9 cellular contexts compared by ENCODE assay signal in the genomic region with DNA sequence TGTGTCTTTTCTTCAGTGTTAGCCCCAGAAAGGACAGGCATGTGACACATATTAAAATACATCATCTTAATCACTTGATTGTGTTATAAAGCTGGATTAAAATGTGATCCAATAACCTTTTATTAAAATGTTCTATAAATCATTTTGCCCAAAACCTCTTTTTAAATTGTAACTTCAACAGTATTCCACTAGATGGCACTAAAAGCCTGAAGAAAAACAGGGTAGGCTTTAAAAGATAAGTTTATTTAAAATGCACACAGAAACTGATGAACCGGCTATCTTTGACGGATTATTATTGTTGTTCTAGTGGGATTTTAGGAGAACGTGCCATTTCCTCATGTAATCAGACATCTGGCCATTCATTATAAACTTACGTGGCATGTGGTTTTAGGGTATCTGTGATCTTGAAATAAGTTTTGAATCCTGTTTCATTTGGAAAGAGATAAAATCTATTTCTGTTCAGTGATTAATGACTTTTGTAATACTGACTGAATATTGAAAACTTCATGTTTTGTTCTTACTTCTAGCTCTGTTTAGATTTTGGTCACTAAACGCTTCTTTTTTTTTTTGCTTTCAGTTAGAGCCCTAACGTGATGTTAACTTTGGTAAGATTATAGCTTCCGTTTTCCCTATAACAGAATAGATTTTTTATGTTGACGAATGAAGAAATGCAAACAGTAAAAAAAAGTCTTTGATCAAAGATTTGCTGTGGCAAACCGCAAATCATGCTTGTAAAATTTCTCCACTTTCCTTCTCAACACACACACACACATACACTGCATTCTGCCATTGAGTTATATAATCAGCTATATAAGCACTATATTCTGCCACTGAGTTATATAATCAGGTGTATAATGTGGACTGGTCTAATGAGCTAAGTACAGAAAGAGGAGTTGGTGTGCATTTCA. TPM values are rescaled to one million over a fixed set of nuclear protein-coding genes. Genes with fewer than 3 reads are reported as not detected.
A peak's percentile ranks its signal among the peaks of the same experiment; 100 is the strongest.
DNase-seq lines count a peak whose midpoint lies in the region; ATAC-seq and TF ChIP-seq lines count a peak whose summit lies in the region.
"Had no signal": no experiment of that assay in that cellular context is flagged by ENCODE, and none has a peak within 500 bp of the region (broad histone marks: within the 10 kb centered on the region; RNA-seq: fewer than 3 reads in every experiment).

No MANE protein-coding gene starts in this region.

- H3K27me3 ChIP-seq in kidney epithelial cell (ENCODE audit: control insufficient read depth, insufficient read depth, low read length) (no peaks in the 10 kb centered on the region), transverse colon (no peaks in the 10 kb centered on the region)
- H3K27me3 ChIP-seq: BLaER1 treated with 17β-estradiol and CSF1 and Interleukin-3, amounts not matched to agents 10 nM and 100 nM had no signal

- H3K4me3 Mint-ChIP-seq in stimulated activated naive B cell treated with anti-CD40 and anti-IgM and Interleukin-4, amounts not matched to agents 10 μg/mL and 1 μg/mL and 100 μg/mL, for 72 hours = peak overlapping the region in 1 of 2 donors; percentile 39

- H3K9me3 Mint-ChIP-seq in stimulated activated naive B cell treated with anti-CD40 and anti-IgM and Interleukin-4, amounts not matched to agents 10 μg/mL and 1 μg/mL and 100 μg/mL, for 72 hours = no peaks in the 10 kb centered on the region

- ATAC-seq in stimulated activated naive B cell treated with anti-CD40 and anti-IgM and Interleukin-4, amounts not matched to agents 10 μg/mL and 1 μg/mL and 100 μg/mL, for 72 hours (replicated peaks) = no peak

- TF ChIP-seq POLR2A in NB4 (IDR thresholded peaks at IDR 0.05; ENCODE audit: extremely low read depth, insufficient read length) (no peak), transverse colon (IDR thresholded peaks at IDR 0.05) (no peak)

- no peak overlapping the region for H3K27ac ChIP-seq in transverse colon
- H3K27ac ChIP-seq: BLaER1 treated with 17β-estradiol and CSF1 and Interleukin-3, amounts not matched to agents 10 nM and 100 nM had no signal

- intact Hi-C loops in transverse colon (cut with DNase I; ENCODE audit: low total_unique reads) = no loop called here

- TF ChIP-seq CTCF in NB4 (IDR thresholded peaks at IDR 0.05; ENCODE audit: low read depth, low read length) = peak; percentile 27
- TF ChIP-seq CTCF in kidney epithelial cell (IDR thresholded peaks at IDR 0.05; ENCODE audit: insufficient read depth, low read length, poor library complexity, severe bottlenecking) = peak; percentile 56
- peak; percentile 57 to 66 (median 60) for TF ChIP-seq CTCF in transverse colon (IDR thresholded peaks at IDR 0.05)

- H3K27ac Mint-ChIP-seq in stimulated activated naive B cell treated with anti-CD40 and anti-IgM and Interleukin-4, amounts not matched to agents 10 μg/mL and 1 μg/mL and 100 μg/mL, for 72 hours = no peak overlapping the region

- no peak for TF ChIP-seq EP300 in transverse colon (IDR thresholded peaks at IDR 0.05; ENCODE audit: low read depth)

- 22 to 24% methylated on average over 8 to 9 of the region's 9 CpGs for WGBS in transverse colon (ENCODE audit: low coverage in 1 of 2), 2 donors

- no peaks in the 10 kb centered on the region for H3K27me3 Mint-ChIP-seq in stimulated activated naive B cell treated with anti-CD40 and anti-IgM and Interleukin-4, amounts not matched to agents 10 μg/mL and 1 μg/mL and 100 μg/mL, for 72 hours

- peaks cover 0 to 5% of the 10 kb centered on the region in 2 donors for H3K36me3 Mint-ChIP-seq in stimulated activated naive B cell treated with anti-CD40 and anti-IgM and Interleukin-4, amounts not matched to agents 10 μg/mL and 1 μg/mL and 100 μg/mL, for 72 hours

- H3K9me3 ChIP-seq in transverse colon = no peaks in the 10 kb centered on the region
- H3K9me3 ChIP-seq: BLaER1 treated with 17β-estradiol and CSF1 and Interleukin-3, amounts not matched to agents 10 nM and 100 nM had no signal

- in situ Hi-C loops in transverse colon (cut with MboI; ENCODE audit: low pct_ligation_motif_present in 1 of 4, low pct_unique_long_range_greater_than_20kb in 1 of 4, low sequenced_read_pairs in 3 of 4) = no loop called here

- DNase-seq in NCI-H1092 treated with DMSO at 0.1 percent for 48 hours (lab: John Stamatoyannopoulos, UW) (peak; percentile 57), NCI-H1092 (lab: John Stamatoyannopoulos, UW) (no peak), NB4 (ENCODE audit: low read depth) (peak; percentile 50), amniotic epithelial cell (ENCODE audit: low read depth) (peak; percentile 28), kidney epithelial cell (ENCODE audit: low read depth) (no peak), transverse colon (no peak), C1 segment of cervical spinal cord (lab: John Stamatoyannopoulos, UW) (no peak)
- DNase-seq in stimulated activated naive B cell treated with anti-CD40 and anti-IgM and Interleukin-4, amounts not matched to agents 10 μg/mL and 1 μg/mL and 100 μg/mL, for 72 hours = no peak

- no peak overlapping the region for H3K4me3 ChIP-seq in NB4 (ENCODE audit: low read depth, low read length)
- H3K4me3 ChIP-seq in kidney epithelial cell (ENCODE audit: low read depth, low read length) = no peak overlapping the region
- H3K4me3 ChIP-seq in transverse colon = peak overlapping the region in 2 of 4 donors; percentile 6 to 26
- H3K4me3 ChIP-seq: BLaER1 treated with 17β-estradiol and CSF1 and Interleukin-3, amounts not matched to agents 10 nM and 100 nM had no signal

- H3K4me1 Mint-ChIP-seq in stimulated activated naive B cell treated with anti-CD40 and anti-IgM and Interleukin-4, amounts not matched to agents 10 μg/mL and 1 μg/mL and 100 μg/mL, for 72 hours = peaks cover 0 to 5% of the 10 kb centered on the region in 2 donors

- H3K4me1 ChIP-seq in transverse colon = peaks cover 0 to 8% (median 0%) of the 10 kb centered on the region in 4 donors
- H3K4me1 ChIP-seq: BLaER1 treated with 17β-estradiol and CSF1 and Interleukin-3, amounts not matched to agents 10 nM and 100 nM had no signal

- H3K36me3 ChIP-seq in kidney epithelial cell (ENCODE audit: control insufficient read depth, insufficient read depth, low read length) (no peaks in the 10 kb centered on the region), transverse colon (peaks cover 0 to 12% (median 2%) of the 10 kb centered on the region in 4 donors)

RNA-seq across cellular contexts. Expression of gene VPS50, which starts 13.6 kb away (rescaled TPM):
- total RNA-seq in kidney epithelial cell (18.3 and 19.4 TPM in 2 replicates), transverse colon (10 to 100 TPM; 17.1 to 43.7 (median 26.9) TPM)

RNA-seq across cellular contexts. Expression of gene HEPACAM2, which starts 19.5 kb away (rescaled TPM):
- total RNA-seq in kidney epithelial cell (0.08 TPM in 1 of 2 replicates, not detected in the other), transverse colon (100 to 1,000 TPM in 1 of 4 donors, 10 to 100 TPM in 3; 10.5 to 127 (median 45.1) TPM)

Comparison
In these comparisons a context has a peak if more than half of its experiments do, and no peak if none do; other contexts are left out.
1. DNase-seq: peak in NCI-H1092 treated with DMSO at 0.1 percent for 48 hours (single experiment), NB4 (single experiment) and amniotic epithelial cell (single experiment); none in NCI-H1092 (single experiment), kidney epithelial cell (single experiment), transverse colon (single experiment), C1 segment of cervical spinal cord (0 of 14) and stimulated activated naive B cell treated with anti-CD40 and anti-IgM and Interleukin-4, amounts not matched to agents 10 μg/mL and 1 μg/mL and 100 μg/mL, for 72 hours (single experiment).
2. RNA of gene HEPACAM2, which starts 19.5 kb away (total RNA-seq): 10.5 to 127 TPM in transverse colon; 0.08 TPM in kidney epithelial cell; every median in the first group is over 10 times any median in the second.
3. Peak in every context shown above with its lines, with median percentiles within 50 percentile points of each other: CTCF ChIP-seq.